Comparison of ENCODE assay signal across 1 cellular context in genomic region chr20:35664544-35665206, GRCh38.
A peak's percentile ranks its signal among the peaks of the same experiment; 100 is the strongest.
TF ChIP-seq lines count a peak whose summit lies in the region.

TSS of gene CPNE1 (minus strand) at chr20:35664900. CDS start at chr20:35632923, 31,977 bp downstream.
TSS of gene RBM12 (minus strand) at chr20:35664900. CDS start at chr20:35655322, 9,578 bp downstream.

TF ChIP-seq in A549, 52 proteins besides CTCF, POLR2A, EP300 and RAD21 (continued from another document):
- TF ChIP-seq NR3C1 (IDR thresholded peaks at IDR 0.05) (no peak), MAX (IDR thresholded peaks at IDR 0.05) (peak; percentile 89), KDM1A (IDR thresholded peaks at IDR 0.05; ENCODE audit: low read depth) (no peak), ZFP36 (IDR thresholded peaks at IDR 0.05; ENCODE audit: borderline replicate concordance, partially characterized antibody) (no peak), KDM5A (IDR thresholded peaks at IDR 0.05) (no peak), MYC (IDR thresholded peaks at IDR 0.05; ENCODE audit: borderline replicate concordance, low read length) (peak; percentile 73), ESRRA (IDR thresholded peaks at IDR 0.05; ENCODE audit: borderline replicate concordance, low read length) (no peak), BCL3 (IDR thresholded peaks at IDR 0.05) (peak; percentile 81; the same call in 1 of the 3 replicates), RFX5 (IDR thresholded peaks at IDR 0.05) (no peak), HOXB5 (CRISPR knock-in tag; IDR thresholded peaks at IDR 0.05) (no peak), NFE2L2 (conservative IDR thresholded peaks at IDR 0.05; ENCODE audit: low read length) (no peak), HOXA7 (CRISPR knock-in tag; IDR thresholded peaks at IDR 0.05) (no peak; the same call in 1 of the 2 replicates), ZC3H11A (IDR thresholded peaks at IDR 0.05) (no peak), PHF8 (IDR thresholded peaks at IDR 0.05; ENCODE audit: borderline replicate concordance, low read depth) (peak; percentile 96), ZNF302 (CRISPR knock-in tag; IDR thresholded peaks at IDR 0.05) (no peak), HDAC2 (IDR thresholded peaks at IDR 0.05) (no peak), REST (IDR thresholded peaks at IDR 0.05) (peak; percentile 19; the same call in 1 of the 2 replicates), HEYL (CRISPR knock-in tag; IDR thresholded peaks at IDR 0.05) (no peak), FOXS1 (CRISPR knock-in tag; IDR thresholded peaks at IDR 0.05) (no peak), CHD2 (IDR thresholded peaks at IDR 0.05; ENCODE audit: low read length, partially characterized antibody) (no peak), BHLHE40 (IDR thresholded peaks at IDR 0.05; ENCODE audit: low read depth, low read length) (no peak), ATOH8 (CRISPR knock-in tag; IDR thresholded peaks at IDR 0.05; ENCODE audit: low read depth) (no peak), HES2 (IDR thresholded peaks at IDR 0.05) (no peak), CBX8 (IDR thresholded peaks at IDR 0.05) (no peak), CHD4 (IDR thresholded peaks at IDR 0.05; ENCODE audit: borderline replicate concordance) (no peak), E2F6 (IDR thresholded peaks at IDR 0.05; ENCODE audit: borderline replicate concordance, low read depth) (peak; percentile 78), PBX3 (IDR thresholded peaks at IDR 0.05) (peak; percentile 53; the same call in 1 of the 2 replicates), EHF (CRISPR knock-in tag; IDR thresholded peaks at IDR 0.05) (no peak; the same call in 1 of the 2 replicates), FOSB (CRISPR knock-in tag; IDR thresholded peaks at IDR 0.05) (no peak; the same call in 1 of the 2 replicates), CEBPB (IDR thresholded peaks at IDR 0.05) (no peak), CBX2 (IDR thresholded peaks at IDR 0.05; ENCODE audit: borderline replicate concordance, low read depth) (no peak), HOXB13 (CRISPR knock-in tag; IDR thresholded peaks at IDR 0.05; ENCODE audit: low read depth) (0 out of 2 replicates have a peak, but pooled peaks have one; percentile 48)
